18 cellular contexts compared by ENCODE assay signal in the genomic region with DNA sequence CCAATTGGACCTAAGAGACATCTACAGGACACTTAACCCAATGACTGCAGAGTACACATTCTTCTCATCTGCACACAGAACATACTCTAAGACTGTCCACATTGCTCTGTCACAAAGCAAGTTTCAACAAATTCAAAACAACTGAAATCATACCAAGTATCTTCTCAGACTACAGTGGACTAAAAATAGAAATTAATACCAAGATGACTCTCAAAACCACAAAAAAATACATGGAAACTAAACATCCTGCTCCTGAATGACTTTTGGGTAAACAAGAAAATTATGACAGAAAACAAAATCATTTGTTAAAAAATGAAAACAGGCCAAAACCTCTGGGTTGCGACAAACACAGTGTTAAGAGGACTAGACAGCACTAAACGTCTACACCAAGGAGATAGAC.
"Had no signal": no experiment of that assay in that cellular context is flagged by ENCODE, and none has a peak within 500 bp of the region (broad histone marks: within the 10 kb centered on the region; RNA-seq: fewer than 3 reads in every experiment).

No MANE protein-coding gene starts in this region.

- H3K4me3 ChIP-seq: esophagus squamous epithelium, gastroesophageal sphincter, left ventricle myocardium inferior, lung, suprapubic skin, thyroid gland, upper lobe of left lung, uterus had no signal

- H3K9me3 ChIP-seq: neutrophil, suprapubic skin, thyroid gland had no signal

- H3K27ac Mint-ChIP-seq: immature natural killer cell had no signal

- ATAC-seq: gastroesophageal sphincter; left cardiac atrium; naive thymus-derived CD8-positive, alpha-beta T cell; sciatic nerve had no signal

- H3K36me3 ChIP-seq: esophagus squamous epithelium, gastroesophageal sphincter, left ventricle myocardium inferior, neutrophil, suprapubic skin, thyroid gland, upper lobe of left lung, uterus had no signal

- DNase-seq: cerebellar nuclear complex; dermis blood vessel endothelial cell; esophagus squamous epithelium; immature natural killer cell; left cardiac atrium; left ventricle myocardium inferior; naive thymus-derived CD8-positive, alpha-beta T cell; small intestine; stimulated activated CD4-positive, alpha-beta T cell treated with anti-CD3 and anti-CD28 coated beads, Interleukin-2, amount 100 ng/mL, for 48 hours; stimulated activated naive CD4-positive, alpha-beta T cell treated with Interleukin-2 at 50 U/mL for 16 hours; thyroid gland; upper lobe of left lung; uterus had no signal

- H3K4me3 Mint-ChIP-seq: immature natural killer cell; naive thymus-derived CD8-positive, alpha-beta T cell had no signal

- H3K4me1 ChIP-seq: suprapubic skin, uterus had no signal

- H3K27me3 Mint-ChIP-seq: naive thymus-derived CD8-positive, alpha-beta T cell had no signal

- H3K27ac ChIP-seq: esophagus squamous epithelium, gastroesophageal sphincter, left ventricle myocardium inferior, neutrophil, suprapubic skin, thyroid gland, upper lobe of left lung, uterus had no signal

- H3K27me3 ChIP-seq: esophagus squamous epithelium, gastroesophageal sphincter, neutrophil, suprapubic skin, thyroid gland, upper lobe of left lung, uterus had no signal
